31 cellular contexts compared by ENCODE assay signal in the genomic region with DNA sequence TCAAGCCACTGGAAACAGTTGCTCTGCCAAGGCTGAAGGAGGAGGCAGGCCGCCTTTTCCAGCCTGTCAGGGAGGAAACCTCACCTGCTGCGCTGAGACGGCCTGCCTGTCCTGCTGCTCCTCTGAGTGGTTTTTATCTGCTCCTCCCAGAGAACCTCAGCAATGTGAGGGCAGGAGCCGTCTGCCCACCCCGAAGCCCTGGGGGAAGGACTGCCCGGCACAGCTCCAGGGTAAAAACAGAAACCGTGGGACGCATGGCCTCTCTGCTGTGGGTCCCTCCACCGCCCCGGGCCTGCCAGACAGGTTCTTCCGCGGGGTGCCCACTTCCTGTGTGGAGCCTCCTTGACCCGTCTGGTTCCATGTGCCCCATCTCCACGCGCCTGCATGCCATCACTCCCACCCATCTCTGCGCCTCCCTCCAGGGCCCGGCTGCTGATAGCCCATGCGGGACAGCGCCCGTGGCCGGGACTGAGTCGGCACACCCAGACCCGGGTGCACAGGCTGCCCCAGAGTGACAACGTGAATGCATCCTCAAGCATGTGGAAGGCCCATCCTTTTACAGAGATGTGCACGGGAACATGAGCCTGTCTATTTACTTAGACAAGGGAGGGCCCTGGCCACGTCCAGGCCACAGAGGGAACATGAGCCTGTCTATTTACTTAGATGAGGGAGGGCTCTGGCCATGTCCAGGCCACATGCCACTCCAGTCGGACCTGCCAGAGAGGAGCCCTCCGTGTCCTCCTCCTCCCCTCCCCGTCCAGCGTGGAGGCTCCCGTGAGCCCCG. TPM values are rescaled to one million over a fixed set of nuclear protein-coding genes. Genes with fewer than 3 reads are reported as not detected.
DNase-seq lines count a peak whose midpoint lies in the region; ATAC-seq, FAIRE-seq and TF ChIP-seq lines count a peak whose summit lies in the region.
"Had no signal": no experiment of that assay in that cellular context is flagged by ENCODE, and none has a peak within 500 bp of the region (broad histone marks: within the 10 kb centered on the region; RNA-seq: fewer than 3 reads in every experiment).

No MANE protein-coding gene starts in this region.

- BruUV-seq in HepG2 (replicated peaks; lab: Mats Ljungman, UMichigan): no TSS peak

- H3K4me2 ChIP-seq in HepG2 (ENCODE audit: low read depth, low read length): peak overlapping the region; percentile 46

- no peaks in the 10 kb centered on the region for H3K36me3 ChIP-seq in NT2/D1 (ENCODE audit: insufficient read depth, insufficient read length, low read length)
- no peaks in the 10 kb centered on the region for H3K36me3 ChIP-seq in HepG2 (replicated peaks in 1 of 2; ENCODE audit: control insufficient read depth in 1 of 2, insufficient read depth in 2 of 2, low read length in 2 of 2)
- H3K36me3 ChIP-seq in prostate gland: no peaks in the 10 kb centered on the region
- H3K36me3 ChIP-seq: colonic mucosa, HAP-1, left ventricle myocardium inferior had no signal

- peaks cover 28% of the 10 kb centered on the region for H3K4me1 ChIP-seq in NT2/D1 (ENCODE audit: insufficient read depth, insufficient read length)
- H3K4me1 ChIP-seq in HepG2 (ENCODE audit: insufficient read depth, low read length): peaks cover 45% of the 10 kb centered on the region
- H3K4me1 ChIP-seq in prostate gland (replicated peaks): peaks cover 7% of the 10 kb centered on the region

- TF ChIP-seq POLR2A in HepG2 (IDR thresholded peaks at IDR 0.05; ENCODE audit: insufficient read depth in 1 of 2, low read depth in 2 of 2, low read length in 2 of 2): no peak
- no peak for TF ChIP-seq POLR2A in prostate gland (IDR thresholded peaks at IDR 0.05)

- H3K9me3 ChIP-seq in NT2/D1 (ENCODE audit: insufficient read depth, low read length): peaks cover 11% of the 10 kb centered on the region; the same call in 1 of the 2 replicates
- H3K9me3 ChIP-seq in HepG2 (ENCODE audit: low read length): no peaks in the 10 kb centered on the region
- H3K9me3 ChIP-seq in prostate gland: no peaks in the 10 kb centered on the region
- H3K9me3 ChIP-seq: colonic mucosa, left ventricle myocardium inferior had no signal

- ATAC-seq in HepG2 (peak; percentile 90), GM21825 (IDR thresholded peaks at IDR 0.05; ENCODE audit: unreplicated experiment) (no peak)
- ATAC-seq: activated CD8-positive, alpha-beta memory T cell treated with anti-CD3 and anti-CD28 coated beads, Interleukin-2, amount 10 ng/mL, durations not matched to agents 7 days and 5 days; activated naive CD8-positive, alpha-beta T cell treated with anti-CD3 and anti-CD28 coated beads, Interleukin-2, amount 50 U/mL, for 24 hours; naive thymus-derived CD8-positive, alpha-beta T cell had no signal

- intact Hi-C loops in HepG2 (cut with micrococcal nuclease; ENCODE audit: unreplicated experiment) (no loop called here), prostate gland (cut with DNase I) (no loop called here)

- no peak overlapping the region for H3K27ac ChIP-seq in HepG2 (ENCODE audit: extremely low read length, insufficient read depth, low read length)
- peak overlapping the region; percentile 62 to 82 for H3K27ac ChIP-seq in prostate gland
- H3K27ac ChIP-seq: 22Rv1, colonic mucosa, left ventricle myocardium inferior had no signal

- peak; percentile 36 for DNase-seq in NCI-H146 (lab: John Stamatoyannopoulos, UW)
- no peak for DNase-seq in NCI-H146 treated with DMSO at 0.1 percent for 48 hours (lab: John Stamatoyannopoulos, UW; ENCODE audit: unreplicated experiment)
- DNase-seq in NT2/D1 (ENCODE audit: low read depth, low spot score): no peak
- peak; percentile 68 for DNase-seq in HepG2 (ENCODE audit: low spot score)
- DNase-seq in prostate gland (ENCODE audit: low spot score): peak; percentile 74
- no peak for DNase-seq in HuH-7 (ENCODE audit: low spot score)
- DNase-seq in GM10266 (ENCODE audit: extremely low spot score): no peak
- DNase-seq: activated B cell treated with CpG ODN at 0.5 μM for 24 hours; activated CD4-positive, alpha-beta T cell treated with anti-CD3 and anti-CD28 coated beads, Interleukin-2, amount 50 U/mL, for 4 hours; activated CD8-positive, alpha-beta memory T cell treated with anti-CD3 and anti-CD28 coated beads, Interleukin-2, amount 10 ng/mL, durations not matched to agents 7 days and 5 days; activated gamma-delta T cell treated with Interleukin-2 at 50 U/mL for 16 hours; activated naive CD8-positive, alpha-beta T cell treated with anti-CD3 and anti-CD28 coated beads, Interleukin-2, amount 50 U/mL, for 24 hours; activated T-cell treated with anti-CD3 and anti-CD28 coated beads, Interleukin-2, amount 50 U/mL, for 48 hours; CD4-positive, CD25-positive, alpha-beta regulatory T cell; colonic mucosa; effector memory CD4-positive, alpha-beta T cell; erythroblast; glutamatergic neuron; left ventricle myocardium inferior; midbrain; NCI-H1436 treated with DMSO at 0.1 percent for 48 hours; NCI-H2107; NCI-H446 treated with DMSO at 0.1 percent for 48 hours; NCI-H774; stimulated activated naive CD4-positive, alpha-beta T cell had no signal

- POLR2A ChIA-PET in HepG2 (lab: Yijun Ruan, JAX): no interaction called here

- FAIRE-seq in HepG2 (lab: Jason Lieb, UNC): no peak
- FAIRE-seq: astrocyte, GM12891 had no signal

- H4K20me1 ChIP-seq in HepG2 (ENCODE audit: insufficient read depth, low read length): no peaks in the 10 kb centered on the region

- TF ChIP-seq EP300 in HepG2 (IDR thresholded peaks at IDR 0.05; ENCODE audit: low read depth in 2 of 2, low read length in 2 of 2): peak in 1 of 2 experiments; percentile 53; a peak in 1 of 4 replicates
- peak; percentile 67; the same call in 1 of the 2 replicates for TF ChIP-seq EP300 in HepG2 (CRISPR knock-in tag; IDR thresholded peaks at IDR 0.05; ENCODE audit: borderline replicate concordance)

- no peak overlapping the region for H2AFZ ChIP-seq in HepG2 (ENCODE audit: low read length)

- no peaks in the 10 kb centered on the region for H3K79me2 ChIP-seq in HepG2 (ENCODE audit: insufficient read depth, low read length)

- H3K4me3 ChIP-seq in NT2/D1 (ENCODE audit: insufficient read length, low read depth) (no peak overlapping the region), HepG2 (replicated peaks in 1 of 3; ENCODE audit: insufficient read depth in 1 of 3, low read depth in 2 of 3, low read length in 3 of 3) (no peak overlapping the region), prostate gland (no peak overlapping the region)
- H3K4me3 ChIP-seq: colonic mucosa, HAP-1, left ventricle myocardium inferior had no signal

- TF ChIP-seq RAD21 in HepG2 (CRISPR knock-in tag; IDR thresholded peaks at IDR 0.05): no peak

- no peaks in the 10 kb centered on the region for H3K27me3 ChIP-seq in NT2/D1 (ENCODE audit: insufficient read depth, insufficient read length)
- H3K27me3 ChIP-seq in HepG2 (ENCODE audit: control insufficient read depth in 1 of 2, insufficient read depth in 2 of 2, low read length in 2 of 2): peaks cover 2 to 28% of the 10 kb centered on the region in 2 experiments; a peak in 3 of 5 replicates
- no peaks in the 10 kb centered on the region for H3K27me3 ChIP-seq in prostate gland (replicated peaks; ENCODE audit: insufficient read depth)
- H3K27me3 ChIP-seq: colonic mucosa had no signal

- in situ Hi-C loops in HepG2 (cut with HindIII; ENCODE audit: extremely low pct_ligation_motif_present, low pct_unique_long_range_greater_than_20kb): no loop called here

- TF ChIP-seq CTCF in HepG2 (CRISPR knock-in tag; IDR thresholded peaks at IDR 0.05) (no peak), prostate gland (IDR thresholded peaks at IDR 0.05) (no peak), GM10266 (IDR thresholded peaks at IDR 0.05; ENCODE audit: control insufficient read depth, insufficient read depth, low read depth, missing control alignments) (no peak)

- 40% methylated on average over 11 of the region's 32 CpGs for WGBS in HepG2 (ENCODE audit: low lambda C conversion rate)
- 38% methylated on average over 31 of the region's 32 CpGs for WGBS in prostate gland

- CTCF ChIA-PET in HepG2 (lab: Yijun Ruan, JAX; ENCODE audit: low intra/inter-chr PET ratio, low total read pairs): no interaction called here

- H3K9ac ChIP-seq in NT2/D1 (ENCODE audit: insufficient read length, low read depth): peak overlapping the region; percentile 68
- H3K9ac ChIP-seq in HepG2 (ENCODE audit: insufficient read depth, low read depth, low read length): no peak overlapping the region

RNA-seq across cellular contexts. Expression of a gene that starts 4.0 kb away (rescaled TPM):
- total RNA-seq in HepG2 (2016; rRNA removed; fragmentation: Illumina TruSeq; extraction: Trizol) (0.07 TPM in 1 of 2 replicates, not detected in the other), prostate gland (10 to 100 TPM in 1 of 2 donors, 1 to 10 TPM in 1; 2.6 to 11.0 TPM)
- not detected in 2 replicates for total RNA-seq in HepG2 (2016; cell fraction: cytosol; rRNA removed; fragmentation: Illumina TruSeq; extraction: Trizol; ENCODE audit: low read depth)
- total RNA-seq in HepG2 (2016; cell fraction: insoluble cytoplasmic fraction; rRNA removed; fragmentation: Illumina TruSeq; extraction: Trizol): 0.09 TPM in 1 of 2 replicates, not detected in the other
- total RNA-seq in HepG2 (2016; cell fraction: membrane; rRNA removed; fragmentation: Illumina TruSeq; extraction: Trizol): not detected in 2 replicates
- 0.62 TPM in 1 of 2 replicates, not detected in the other for total RNA-seq in HepG2 (2016; cell fraction: nucleus; rRNA removed; fragmentation: Illumina TruSeq; extraction: Trizol)
- 0.17 and 0.22 TPM in 2 replicates for polyA plus RNA-seq in HepG2 (2011; rRNA removed)
- polyA plus RNA-seq in HepG2 (2011; cell fraction: cytosol; rRNA removed): 0.10 and 0.16 TPM in 2 replicates
- polyA plus RNA-seq in HepG2 (2011; cell fraction: nucleus; rRNA removed): 1.9 and 2.5 TPM in 2 replicates
- 0.21 and 0.29 TPM in 2 replicates for polyA plus RNA-seq in HepG2 (2012)
- 0.07 TPM in 1 of 2 replicates, not detected in the other for polyA plus RNA-seq in HepG2 (2016; cell fraction: cytosol; fragmentation: Illumina TruSeq; extraction: Trizol; ENCODE audit: low read depth)
- not detected in 2 replicates for polyA plus RNA-seq in HepG2 (2016; cell fraction: insoluble cytoplasmic fraction; fragmentation: Illumina TruSeq; extraction: Trizol; ENCODE audit: low read depth)
- polyA plus RNA-seq in HepG2 (2016; cell fraction: membrane; fragmentation: Illumina TruSeq; extraction: Trizol; ENCODE audit: low read depth): not detected in 2 replicates
- 0.53 TPM in 1 of 2 replicates, not detected in the other for polyA plus RNA-seq in HepG2 (2016; cell fraction: nucleus; fragmentation: Illumina TruSeq; extraction: Trizol; ENCODE audit: insufficient read depth, low read depth)
- polyA minus RNA-seq in HepG2 (2011; rRNA and poly(A)+ RNA removed; ENCODE audit: low replicate concordance): 0.12 TPM in 1 of 2 replicates, not detected in the other
- not detected in 2 replicates for polyA minus RNA-seq in HepG2 (2011; cell fraction: cytosol; rRNA and poly(A)+ RNA removed)
- 0.25 and 0.26 TPM in 2 replicates for polyA minus RNA-seq in HepG2 (2011; cell fraction: nucleus; rRNA and poly(A)+ RNA removed)

RNA-seq across cellular contexts. Expression of a gene that starts 12.7 kb away (rescaled TPM):
- total RNA-seq in HepG2 (2016; rRNA removed; fragmentation: Illumina TruSeq; extraction: Trizol) (24.2 and 28.6 TPM in 2 replicates), prostate gland (100 to 1,000 TPM in 1 of 2 donors, 10 to 100 TPM in 1; 59.0 to 135 TPM)
- 16.2 and 16.7 TPM in 2 replicates for total RNA-seq in HepG2 (2016; cell fraction: cytosol; rRNA removed; fragmentation: Illumina TruSeq; extraction: Trizol; ENCODE audit: low read depth)
- 22.5 and 27.7 TPM in 2 replicates for total RNA-seq in HepG2 (2016; cell fraction: insoluble cytoplasmic fraction; rRNA removed; fragmentation: Illumina TruSeq; extraction: Trizol)
- 36.9 and 38.9 TPM in 2 replicates for total RNA-seq in HepG2 (2016; cell fraction: membrane; rRNA removed; fragmentation: Illumina TruSeq; extraction: Trizol)
- total RNA-seq in HepG2 (2016; cell fraction: nucleus; rRNA removed; fragmentation: Illumina TruSeq; extraction: Trizol): 40.6 and 42.6 TPM in 2 replicates
- 66.2 and 80.8 TPM in 2 replicates for polyA plus RNA-seq in HepG2 (2011; rRNA removed)
- polyA plus RNA-seq in HepG2 (2011; cell fraction: cytosol; rRNA removed): 32.3 and 37.9 TPM in 2 replicates
- 406 and 428 TPM in 2 replicates for polyA plus RNA-seq in HepG2 (2011; cell fraction: nucleus; rRNA removed)
- polyA plus RNA-seq in HepG2 (2012): 37.8 and 47.7 TPM in 2 replicates
- polyA plus RNA-seq in HepG2 (2016; cell fraction: cytosol; fragmentation: Illumina TruSeq; extraction: Trizol; ENCODE audit: low read depth): 13.4 and 15.5 TPM in 2 replicates
- 20.0 and 26.4 TPM in 2 replicates for polyA plus RNA-seq in HepG2 (2016; cell fraction: insoluble cytoplasmic fraction; fragmentation: Illumina TruSeq; extraction: Trizol; ENCODE audit: low read depth)
- polyA plus RNA-seq in HepG2 (2016; cell fraction: membrane; fragmentation: Illumina TruSeq; extraction: Trizol; ENCODE audit: low read depth): 26.7 and 30.4 TPM in 2 replicates
- polyA plus RNA-seq in HepG2 (2016; cell fraction: nucleus; fragmentation: Illumina TruSeq; extraction: Trizol; ENCODE audit: insufficient read depth, low read depth): 92.0 and 96.8 TPM in 2 replicates
- 38.9 and 82.6 TPM in 2 replicates for polyA minus RNA-seq in HepG2 (2011; rRNA and poly(A)+ RNA removed; ENCODE audit: low replicate concordance)
- polyA minus RNA-seq in HepG2 (2011; cell fraction: cytosol; rRNA and poly(A)+ RNA removed): 18.1 and 23.5 TPM in 2 replicates
- 119 and 121 TPM in 2 replicates for polyA minus RNA-seq in HepG2 (2011; cell fraction: nucleus; rRNA and poly(A)+ RNA removed)

RNA-seq across cellular contexts. Expression of a gene that starts 18.6 kb away (rescaled TPM):
- 11.0 and 16.0 TPM in 2 replicates for total RNA-seq in HepG2 (2016; rRNA removed; fragmentation: Illumina TruSeq; extraction: Trizol)
- 6.7 and 8.0 TPM in 2 replicates for total RNA-seq in HepG2 (2016; cell fraction: cytosol; rRNA removed; fragmentation: Illumina TruSeq; extraction: Trizol; ENCODE audit: low read depth)
- total RNA-seq in HepG2 (2016; cell fraction: insoluble cytoplasmic fraction; rRNA removed; fragmentation: Illumina TruSeq; extraction: Trizol): 10.1 and 16.2 TPM in 2 replicates
- 7.6 and 8.2 TPM in 2 replicates for total RNA-seq in HepG2 (2016; cell fraction: membrane; rRNA removed; fragmentation: Illumina TruSeq; extraction: Trizol)
- total RNA-seq in HepG2 (2016; cell fraction: nucleus; rRNA removed; fragmentation: Illumina TruSeq; extraction: Trizol): 15.9 and 16.6 TPM in 2 replicates
- polyA plus RNA-seq in HepG2 (2011; rRNA removed): 6.5 and 11.5 TPM in 2 replicates
- 4.1 and 4.4 TPM in 2 replicates for polyA plus RNA-seq in HepG2 (2011; cell fraction: cytosol; rRNA removed)
- 40.0 and 46.9 TPM in 2 replicates for polyA plus RNA-seq in HepG2 (2011; cell fraction: nucleus; rRNA removed)
- polyA plus RNA-seq in HepG2 (2012): 7.4 and 8.9 TPM in 2 replicates
- polyA plus RNA-seq in HepG2 (2016; cell fraction: cytosol; fragmentation: Illumina TruSeq; extraction: Trizol; ENCODE audit: low read depth): 4.4 and 5.5 TPM in 2 replicates
- polyA plus RNA-seq in HepG2 (2016; cell fraction: insoluble cytoplasmic fraction; fragmentation: Illumina TruSeq; extraction: Trizol; ENCODE audit: low read depth): 8.5 and 12.2 TPM in 2 replicates
- 4.9 and 6.3 TPM in 2 replicates for polyA plus RNA-seq in HepG2 (2016; cell fraction: membrane; fragmentation: Illumina TruSeq; extraction: Trizol; ENCODE audit: low read depth)
- polyA plus RNA-seq in HepG2 (2016; cell fraction: nucleus; fragmentation: Illumina TruSeq; extraction: Trizol; ENCODE audit: insufficient read depth, low read depth): 33.7 and 41.8 TPM in 2 replicates
- polyA minus RNA-seq in HepG2 (2011; rRNA and poly(A)+ RNA removed; ENCODE audit: low replicate concordance): 3.4 and 4.4 TPM in 2 replicates
- 1.4 TPM in 1 of 2 replicates, not detected in the other for polyA minus RNA-seq in HepG2 (2011; cell fraction: cytosol; rRNA and poly(A)+ RNA removed)
- polyA minus RNA-seq in HepG2 (2011; cell fraction: nucleus; rRNA and poly(A)+ RNA removed): 11.8 and 15.5 TPM in 2 replicates
- 10 to 100 TPM; 14.6 to 25.7 TPM for total RNA-seq in prostate gland

RNA-seq across cellular contexts. Expression of a gene that starts 18.9 kb away (rescaled TPM):
- total RNA-seq in HepG2 (2016; rRNA removed; fragmentation: Illumina TruSeq; extraction: Trizol) (753 and 1,048 TPM in 2 replicates), prostate gland (100 to 1,000 TPM; 148 to 313 TPM)
- 458 and 593 TPM in 2 replicates for total RNA-seq in HepG2 (2016; cell fraction: cytosol; rRNA removed; fragmentation: Illumina TruSeq; extraction: Trizol; ENCODE audit: low read depth)
- total RNA-seq in HepG2 (2016; cell fraction: insoluble cytoplasmic fraction; rRNA removed; fragmentation: Illumina TruSeq; extraction: Trizol): 792 and 1,109 TPM in 2 replicates
- total RNA-seq in HepG2 (2016; cell fraction: membrane; rRNA removed; fragmentation: Illumina TruSeq; extraction: Trizol): 613 and 660 TPM in 2 replicates
- 219 and 249 TPM in 2 replicates for total RNA-seq in HepG2 (2016; cell fraction: nucleus; rRNA removed; fragmentation: Illumina TruSeq; extraction: Trizol)
- polyA plus RNA-seq in HepG2 (2011; rRNA removed): 301 and 305 TPM in 2 replicates
- 507 and 666 TPM in 2 replicates for polyA plus RNA-seq in HepG2 (2011; cell fraction: cytosol; rRNA removed)
- 133 and 152 TPM in 2 replicates for polyA plus RNA-seq in HepG2 (2011; cell fraction: nucleus; rRNA removed)
- polyA plus RNA-seq in HepG2 (2012): 451 and 767 TPM in 2 replicates
- polyA plus RNA-seq in HepG2 (2016; cell fraction: cytosol; fragmentation: Illumina TruSeq; extraction: Trizol; ENCODE audit: low read depth): 482 and 603 TPM in 2 replicates
- polyA plus RNA-seq in HepG2 (2016; cell fraction: insoluble cytoplasmic fraction; fragmentation: Illumina TruSeq; extraction: Trizol; ENCODE audit: low read depth): 926 and 995 TPM in 2 replicates
- polyA plus RNA-seq in HepG2 (2016; cell fraction: membrane; fragmentation: Illumina TruSeq; extraction: Trizol; ENCODE audit: low read depth): 496 and 594 TPM in 2 replicates
- polyA plus RNA-seq in HepG2 (2016; cell fraction: nucleus; fragmentation: Illumina TruSeq; extraction: Trizol; ENCODE audit: insufficient read depth, low read depth): 426 and 431 TPM in 2 replicates
- polyA minus RNA-seq in HepG2 (2011; rRNA and poly(A)+ RNA removed; ENCODE audit: low replicate concordance): 68.8 and 71.4 TPM in 2 replicates
- 62.0 and 63.6 TPM in 2 replicates for polyA minus RNA-seq in HepG2 (2011; cell fraction: cytosol; rRNA and poly(A)+ RNA removed)
- polyA minus RNA-seq in HepG2 (2011; cell fraction: nucleus; rRNA and poly(A)+ RNA removed): 23.6 and 38.7 TPM in 2 replicates

Comparison
In these comparisons a context has a peak if more than half of its experiments do, and no peak if none do; other contexts are left out.
1. DNase-seq: peak in NCI-H146 (single experiment), HepG2 (single experiment) and prostate gland (single experiment); none in NCI-H146 treated with DMSO at 0.1 percent for 48 hours (single experiment), NT2/D1 (single experiment), HuH-7 (single experiment) and GM10266 (single experiment).